21 cellular contexts compared by ENCODE assay signal in the genomic region with DNA sequence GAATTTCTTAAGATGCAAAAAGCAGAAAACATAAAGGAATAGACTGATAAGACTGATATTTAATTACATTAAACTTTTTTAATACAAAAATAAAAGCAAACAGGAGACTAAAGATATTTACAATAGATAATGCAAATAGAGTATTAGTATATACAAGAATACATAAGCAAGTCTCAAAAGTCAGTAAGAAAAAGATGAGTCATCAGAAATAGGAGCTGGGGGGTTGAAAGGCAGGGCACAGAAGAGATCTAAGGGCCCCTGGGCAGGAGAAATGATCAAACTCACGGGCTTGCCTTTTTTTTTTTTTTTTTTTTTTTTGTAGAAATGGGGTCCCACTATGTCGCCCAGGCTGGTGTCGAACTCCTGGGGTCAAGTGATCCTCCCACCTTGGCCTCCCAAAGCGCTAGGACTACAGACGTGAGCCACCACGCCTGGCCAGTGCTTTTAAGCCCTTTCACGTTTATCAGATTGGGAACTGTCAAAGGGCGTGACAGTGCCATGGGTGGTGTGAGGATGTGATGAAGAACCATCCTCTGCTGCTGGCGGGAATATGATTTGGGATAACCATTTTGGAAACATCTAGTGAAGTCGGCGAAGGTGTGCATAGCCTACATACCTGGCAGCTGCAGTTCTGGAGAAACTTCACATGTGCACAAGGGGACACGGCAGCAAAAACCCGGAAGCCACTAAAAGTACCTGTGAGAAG.
"Had no signal": no experiment of that assay in that cellular context is flagged by ENCODE, and none has a peak within 500 bp of the region (broad histone marks: within the 10 kb centered on the region; RNA-seq: fewer than 3 reads in every experiment).

No MANE protein-coding gene starts in this region.

- H3K4me1 Mint-ChIP-seq: naive B cell; nephron; stimulated activated effector memory CD8-positive, alpha-beta T cell treated with anti-CD3 and anti-CD28 coated beads, Interleukin-12 subunit alpha, Interleukin-12 subunit beta, amount 100 ng/mL, for 72 hours had no signal

- H3K4me1 ChIP-seq: left lung, parathyroid adenoma, psoas muscle, tibial artery, upper lobe of left lung, uterus had no signal

- H3K27ac ChIP-seq: coronary artery, left lung, parathyroid adenoma, psoas muscle, tibial artery, upper lobe of left lung, uterus had no signal

- H3K36me3 Mint-ChIP-seq: naive B cell; stimulated activated effector memory CD8-positive, alpha-beta T cell treated with anti-CD3 and anti-CD28 coated beads, Interleukin-12 subunit alpha, Interleukin-12 subunit beta, amount 100 ng/mL, for 72 hours had no signal

- H3K36me3 ChIP-seq: left lung, tibial artery, upper lobe of left lung, uterus had no signal

- H3K9me3 ChIP-seq: left lung, psoas muscle, tibial artery, upper lobe of left lung, uterus had no signal

- ATAC-seq: left lung; psoas muscle; stimulated activated effector memory CD8-positive, alpha-beta T cell treated with anti-CD3 and anti-CD28 coated beads, Interleukin-12 subunit alpha, Interleukin-12 subunit beta, amount 100 ng/mL, for 72 hours; stimulated activated naive CD8-positive, alpha-beta T cell treated with anti-CD3 and anti-CD28 coated beads, Interleukin-15, Interleukin-2, amounts not matched to agents 100 U/mL and 50 U/mL, for 24 hours had no signal

- DNase-seq: effector CD8-positive, alpha-beta T cell; foreskin melanocyte; hypothalamus; islet precursor cell; left lung; mesendoderm; naive B cell; retina; stimulated activated CD4-positive, alpha-beta T cell treated with anti-CD3 and anti-CD28 coated beads, Interleukin-4, amount 100 ng/mL, for 1 hour; stimulated activated CD8-positive, alpha-beta memory T cell treated with anti-CD3 and anti-CD28 coated beads, Interleukin-4, amount 100 ng/mL, for 48 hours; stimulated activated naive CD8-positive, alpha-beta T cell treated with anti-CD3 and anti-CD28 coated beads, Interleukin-15, Interleukin-2, amounts not matched to agents 100 U/mL and 50 U/mL, for 24 hours; tibial artery; upper lobe of left lung; uterus had no signal

- H3K4me3 Mint-ChIP-seq: nephron; stimulated activated effector memory CD8-positive, alpha-beta T cell treated with anti-CD3 and anti-CD28 coated beads, Interleukin-12 subunit alpha, Interleukin-12 subunit beta, amount 100 ng/mL, for 72 hours had no signal

- H3K4me3 ChIP-seq: coronary artery, left lung, lung, psoas muscle, smooth muscle cell, tibial artery, upper lobe of left lung, uterus had no signal

- H3K27ac Mint-ChIP-seq: nephron; stimulated activated effector memory CD8-positive, alpha-beta T cell treated with anti-CD3 and anti-CD28 coated beads, Interleukin-12 subunit alpha, Interleukin-12 subunit beta, amount 100 ng/mL, for 72 hours had no signal

- H3K27me3 ChIP-seq: uterus had no signal

- H3K9me3 Mint-ChIP-seq: stimulated activated effector memory CD8-positive, alpha-beta T cell treated with anti-CD3 and anti-CD28 coated beads, Interleukin-12 subunit alpha, Interleukin-12 subunit beta, amount 100 ng/mL, for 72 hours had no signal
